1 cellular context compared by ENCODE assay signal in genomic region chr16:24731722-24732419, GRCh38.
TF ChIP-seq lines count a peak whose summit lies in the region.

No MANE protein-coding gene starts in this region.

TF ChIP-seq in HepG2, 621 proteins besides CTCF, POLR2A, EP300 and RAD21 (continued from another document and continues in another):
- TF ChIP-seq KIAA2018 (CRISPR knock-in tag; IDR thresholded peaks at IDR 0.05; ENCODE audit: borderline replicate concordance): no peak
- no peak for TF ChIP-seq CENPBD1 (CRISPR knock-in tag; IDR thresholded peaks at IDR 0.05; ENCODE audit: borderline replicate concordance, low read depth)
- TF ChIP-seq ZNF33A (CRISPR knock-in tag; IDR thresholded peaks at IDR 0.05; ENCODE audit: borderline replicate concordance): no peak
- TF ChIP-seq PRPF4 (IDR thresholded peaks at IDR 0.05; ENCODE audit: low read depth, low read length, poor library complexity, severe bottlenecking): no peak
- TF ChIP-seq, protein P1, sequence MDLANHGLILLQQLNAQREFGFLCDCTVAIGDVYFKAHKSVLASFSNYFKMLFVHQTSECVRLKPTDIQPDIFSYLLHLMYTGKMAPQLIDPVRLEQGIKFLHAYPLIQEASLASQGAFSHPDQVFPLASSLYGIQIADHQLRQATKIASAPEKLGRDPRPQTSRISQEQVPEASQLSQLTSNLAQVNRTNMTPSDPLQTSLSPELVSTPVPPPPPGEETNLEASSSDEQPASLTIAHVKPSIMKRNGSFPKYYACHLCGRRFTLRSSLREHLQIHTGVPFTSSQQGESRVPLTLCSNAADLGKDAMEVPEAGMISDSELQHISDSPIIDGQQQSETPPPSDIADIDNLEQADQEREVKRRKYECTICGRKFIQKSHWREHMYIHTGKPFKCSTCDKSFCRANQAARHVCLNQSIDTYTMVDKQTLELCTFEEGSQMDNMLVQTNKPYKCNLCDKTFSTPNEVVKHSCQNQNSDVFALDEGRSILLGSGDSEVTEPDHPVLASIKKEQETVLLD (CRISPR knock-in tag; IDR thresholded peaks at IDR 0.05; ENCODE audit: low read depth): no peak
- TF ChIP-seq GATAD2A (CRISPR knock-in tag; IDR thresholded peaks at IDR 0.05): peak; percentile 86
- TF ChIP-seq ZNF263 (CRISPR knock-in tag; IDR thresholded peaks at IDR 0.05): no peak
- peak; percentile 64; the same call in 1 of the 2 replicates for TF ChIP-seq ZNF816 (CRISPR knock-in tag; IDR thresholded peaks at IDR 0.05; ENCODE audit: borderline replicate concordance)
- TF ChIP-seq ZNF530 (CRISPR knock-in tag; IDR thresholded peaks at IDR 0.05; ENCODE audit: low read depth): no peak
- TF ChIP-seq, protein P2, sequence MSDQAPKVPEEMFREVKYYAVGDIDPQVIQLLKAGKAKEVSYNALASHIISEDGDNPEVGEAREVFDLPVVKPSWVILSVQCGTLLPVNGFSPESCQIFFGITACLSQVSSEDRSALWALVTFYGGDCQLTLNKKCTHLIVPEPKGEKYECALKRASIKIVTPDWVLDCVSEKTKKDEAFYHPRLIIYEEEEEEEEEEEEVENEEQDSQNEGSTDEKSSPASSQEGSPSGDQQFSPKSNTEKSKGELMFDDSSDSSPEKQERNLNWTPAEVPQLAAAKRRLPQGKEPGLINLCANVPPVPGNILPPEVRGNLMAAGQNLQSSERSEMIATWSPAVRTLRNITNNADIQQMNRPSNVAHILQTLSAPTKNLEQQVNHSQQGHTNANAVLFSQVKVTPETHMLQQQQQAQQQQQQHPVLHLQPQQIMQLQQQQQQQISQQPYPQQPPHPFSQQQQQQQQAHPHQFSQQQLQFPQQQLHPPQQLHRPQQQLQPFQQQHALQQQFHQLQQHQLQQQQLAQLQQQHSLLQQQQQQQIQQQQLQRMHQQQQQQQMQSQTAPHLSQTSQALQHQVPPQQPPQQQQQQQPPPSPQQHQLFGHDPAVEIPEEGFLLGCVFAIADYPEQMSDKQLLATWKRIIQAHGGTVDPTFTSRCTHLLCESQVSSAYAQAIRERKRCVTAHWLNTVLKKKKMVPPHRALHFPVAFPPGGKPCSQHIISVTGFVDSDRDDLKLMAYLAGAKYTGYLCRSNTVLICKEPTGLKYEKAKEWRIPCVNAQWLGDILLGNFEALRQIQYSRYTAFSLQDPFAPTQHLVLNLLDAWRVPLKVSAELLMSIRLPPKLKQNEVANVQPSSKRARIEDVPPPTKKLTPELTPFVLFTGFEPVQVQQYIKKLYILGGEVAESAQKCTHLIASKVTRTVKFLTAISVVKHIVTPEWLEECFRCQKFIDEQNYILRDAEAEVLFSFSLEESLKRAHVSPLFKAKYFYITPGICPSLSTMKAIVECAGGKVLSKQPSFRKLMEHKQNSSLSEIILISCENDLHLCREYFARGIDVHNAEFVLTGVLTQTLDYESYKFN (CRISPR knock-in tag; conservative IDR thresholded peaks at IDR 0.05): peak; percentile 74
- TF ChIP-seq ZNF720 (CRISPR knock-in tag; IDR thresholded peaks at IDR 0.05): no peak
- TF ChIP-seq TCF12 (IDR thresholded peaks at IDR 0.05): no peak
- no peak for TF ChIP-seq TCF12 (CRISPR knock-in tag; IDR thresholded peaks at IDR 0.05)
- no peak for TF ChIP-seq SSRP1 (CRISPR knock-in tag; IDR thresholded peaks at IDR 0.05)
- no peak for TF ChIP-seq GABPA (IDR thresholded peaks at IDR 0.05; ENCODE audit: low read depth, low read length)
- peak; percentile 64 for TF ChIP-seq GABPA (CRISPR knock-in tag; IDR thresholded peaks at IDR 0.05; ENCODE audit: low read depth)
- TF ChIP-seq TAF1 (CRISPR knock-in tag; IDR thresholded peaks at IDR 0.05): no peak
- peak; percentile 77; the same call in 1 of the 2 replicates for TF ChIP-seq ZNF614 (CRISPR knock-in tag; IDR thresholded peaks at IDR 0.05; ENCODE audit: borderline replicate concordance)
- no peak for TF ChIP-seq SMAD9 (CRISPR knock-in tag; IDR thresholded peaks at IDR 0.05)
- TF ChIP-seq NFYB (CRISPR knock-in tag; IDR thresholded peaks at IDR 0.05): peak; percentile 26; the same call in 1 of the 2 replicates
- peak; percentile 37; the same call in 1 of the 3 replicates for TF ChIP-seq MXI1 (IDR thresholded peaks at IDR 0.05; ENCODE audit: borderline replicate concordance, low read depth, low read length)
- TF ChIP-seq SMARCE1 (IDR thresholded peaks at IDR 0.05; ENCODE audit: borderline replicate concordance): no peak
- TF ChIP-seq EZH2 (conservative IDR thresholded peaks at IDR 0.05; ENCODE audit: low read depth, low read length): no peak
- 0 out of 2 replicates have a peak, but pooled peaks have one; percentile 33 for TF ChIP-seq ZNF574 (CRISPR knock-in tag; IDR thresholded peaks at IDR 0.05)
- TF ChIP-seq SOX13 (IDR thresholded peaks at IDR 0.05): 0 out of 2 replicates have a peak, but pooled peaks have one; percentile 11
- TF ChIP-seq SOX13 (CRISPR knock-in tag; conservative IDR thresholded peaks at IDR 0.05 in 1 of 2, IDR thresholded peaks at IDR 0.05 in 1 of 2): peak; percentile 54 to 64; a peak in 2 of 4 replicates
- TF ChIP-seq SRF (IDR thresholded peaks at IDR 0.05; ENCODE audit: low read depth, low read length): no peak
- TF ChIP-seq ZNF883 (CRISPR knock-in tag; IDR thresholded peaks at IDR 0.05; ENCODE audit: not compliant biosample characterization): no peak
- TF ChIP-seq ZNF775 (CRISPR knock-in tag; IDR thresholded peaks at IDR 0.05; ENCODE audit: borderline replicate concordance): no peak
- TF ChIP-seq ZNF766 (CRISPR knock-in tag; IDR thresholded peaks at IDR 0.05; ENCODE audit: borderline replicate concordance): no peak
- no peak for TF ChIP-seq TOE1 (CRISPR knock-in tag; IDR thresholded peaks at IDR 0.05)
- no peak for TF ChIP-seq ZNF782 (CRISPR knock-in tag; IDR thresholded peaks at IDR 0.05; ENCODE audit: borderline replicate concordance)
- TF ChIP-seq HNRNPLL (IDR thresholded peaks at IDR 0.05; ENCODE audit: low read depth, low read length, poor library complexity, severe bottlenecking): no peak
- TF ChIP-seq PLSCR1 (CRISPR knock-in tag; IDR thresholded peaks at IDR 0.05; ENCODE audit: borderline replicate concordance): no peak
- TF ChIP-seq NAIF1 (CRISPR knock-in tag; IDR thresholded peaks at IDR 0.05; ENCODE audit: borderline replicate concordance): no peak; the same call in 1 of the 2 replicates
- TF ChIP-seq ZFX (CRISPR knock-in tag; IDR thresholded peaks at IDR 0.05; ENCODE audit: low read depth): peak; percentile 64; the same call in 1 of the 2 replicates
- no peak for TF ChIP-seq KAT2B (IDR thresholded peaks at IDR 0.05; ENCODE audit: borderline replicate concordance, low read depth, low read length)
- TF ChIP-seq UBTF (CRISPR knock-in tag; IDR thresholded peaks at IDR 0.05): no peak
- TF ChIP-seq ZNF572 (CRISPR knock-in tag; IDR thresholded peaks at IDR 0.05): no peak
- TF ChIP-seq ZNF430 (CRISPR knock-in tag; IDR thresholded peaks at IDR 0.05): no peak
- TF ChIP-seq CCDC6 (CRISPR knock-in tag; IDR thresholded peaks at IDR 0.05): no peak
- no peak for TF ChIP-seq SP4 (CRISPR knock-in tag; IDR thresholded peaks at IDR 0.05)
- no peak for TF ChIP-seq GPN1 (CRISPR knock-in tag; IDR thresholded peaks at IDR 0.05; ENCODE audit: borderline replicate concordance)
- TF ChIP-seq TARDBP (CRISPR knock-in tag; IDR thresholded peaks at IDR 0.05): peak; percentile 77
- no peak for TF ChIP-seq ZNF354B (CRISPR knock-in tag; IDR thresholded peaks at IDR 0.05)
